20 cellular contexts compared by ENCODE assay signal in the genomic region with DNA sequence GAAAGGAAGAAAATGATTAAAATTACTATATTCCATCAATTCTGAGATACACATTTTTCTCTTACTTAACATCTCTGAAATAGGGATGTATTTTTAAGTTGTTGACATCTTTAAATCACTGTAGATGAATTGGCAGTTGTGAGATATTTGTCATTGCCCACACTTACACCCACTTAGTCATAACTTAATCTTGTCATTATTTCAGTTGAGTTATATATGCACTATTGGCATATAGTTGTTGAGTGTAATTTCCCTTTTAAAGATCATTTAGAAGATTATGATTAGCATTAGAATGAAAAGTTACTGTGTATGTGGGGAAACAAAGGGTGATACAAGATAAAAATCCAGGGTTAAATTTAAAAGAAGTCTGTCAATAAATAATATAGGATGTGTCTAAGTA. TPM values are rescaled to one million over a fixed set of nuclear protein-coding genes. Genes with fewer than 3 reads are reported as not detected.
DNase-seq lines count a peak whose midpoint lies in the region; ATAC-seq and TF ChIP-seq lines count a peak whose summit lies in the region.
"Had no signal": no experiment of that assay in that cellular context is flagged by ENCODE, and none has a peak within 500 bp of the region (broad histone marks: within the 10 kb centered on the region; RNA-seq: fewer than 3 reads in every experiment).

No MANE protein-coding gene starts in this region.

- no peak overlapping the region for H2AFZ ChIP-seq in PC-3 (ENCODE audit: low read length)

- peaks cover 18 to 21% of the 10 kb centered on the region in 2 donors for H3K4me1 Mint-ChIP-seq in natural killer cell treated with Interleukin-12 subunit alpha and Interleukin-12 subunit beta and Interleukin-15 and Interleukin-18, amount 100 ng/mL, for 72 hours (ENCODE audit: low read depth in 2 of 2)
- H3K4me1 Mint-ChIP-seq in natural killer cell = peaks cover 5 to 28% of the 10 kb centered on the region in 2 donors
- peaks cover 20% of the 10 kb centered on the region for H3K4me1 Mint-ChIP-seq in central memory CD8-positive, alpha-beta T cell
- peaks cover 13 to 15% of the 10 kb centered on the region in 2 donors for H3K4me1 Mint-ChIP-seq in stimulated activated naive B cell treated with anti-CD40 and anti-IgM and Interleukin-4, amounts not matched to agents 10 μg/mL and 1 μg/mL and 100 μg/mL, for 72 hours

- H3K9me3 Mint-ChIP-seq in natural killer cell treated with Interleukin-12 subunit alpha and Interleukin-12 subunit beta and Interleukin-15 and Interleukin-18, amount 100 ng/mL, for 72 hours = no peaks in the 10 kb centered on the region
- no peaks in the 10 kb centered on the region for H3K9me3 Mint-ChIP-seq in natural killer cell
- no peaks in the 10 kb centered on the region for H3K9me3 Mint-ChIP-seq in central memory CD8-positive, alpha-beta T cell
- H3K9me3 Mint-ChIP-seq in stimulated activated naive B cell treated with anti-CD40 and anti-IgM and Interleukin-4, amounts not matched to agents 10 μg/mL and 1 μg/mL and 100 μg/mL, for 72 hours = no peaks in the 10 kb centered on the region
- H3K9me3 Mint-ChIP-seq: effector memory CD8-positive, alpha-beta T cell had no signal

- POLR2A ChIA-PET in PC-3 (lab: Charles Lee; ENCODE audit: unreplicated experiment) = no interaction called here

- H3K4me3 Mint-ChIP-seq in natural killer cell treated with Interleukin-12 subunit alpha and Interleukin-12 subunit beta and Interleukin-15 and Interleukin-18, amount 100 ng/mL, for 72 hours = peak overlapping the region; percentile 54
- H3K4me3 Mint-ChIP-seq in natural killer cell = no peak overlapping the region
- no peak overlapping the region for H3K4me3 Mint-ChIP-seq in central memory CD8-positive, alpha-beta T cell
- no peak overlapping the region for H3K4me3 Mint-ChIP-seq in stimulated activated naive B cell treated with anti-CD40 and anti-IgM and Interleukin-4, amounts not matched to agents 10 μg/mL and 1 μg/mL and 100 μg/mL, for 72 hours
- H3K4me3 Mint-ChIP-seq: WTC11 had no signal

- no peak for TF ChIP-seq CTCF in natural killer cell (IDR thresholded peaks at IDR 0.05)
- no peak for TF ChIP-seq CTCF in PC-3 (conservative IDR thresholded peaks at IDR 0.05; ENCODE audit: low read depth, low read length)

- no peaks in the 10 kb centered on the region for H4K20me1 ChIP-seq in PC-3 (ENCODE audit: low read length)

- H3K9me2 ChIP-seq in PC-3 (replicated peaks; ENCODE audit: low read length) = no peaks in the 10 kb centered on the region

- BruUV-seq in PC-3 (replicated peaks; lab: Mats Ljungman, UMichigan) = no TSS peak

- H3K9ac ChIP-seq in PC-3 (ENCODE audit: low read length) = no peak overlapping the region

- H3K4me1 ChIP-seq in PC-3 (ENCODE audit: insufficient read depth, low read length) = peaks cover 24% of the 10 kb centered on the region

- no peaks in the 10 kb centered on the region for H3K27me3 Mint-ChIP-seq in natural killer cell treated with Interleukin-12 subunit alpha and Interleukin-12 subunit beta and Interleukin-15 and Interleukin-18, amount 100 ng/mL, for 72 hours
- H3K27me3 Mint-ChIP-seq in natural killer cell (ENCODE audit: low read depth in 2 of 2) = no peaks in the 10 kb centered on the region
- no peaks in the 10 kb centered on the region for H3K27me3 Mint-ChIP-seq in central memory CD8-positive, alpha-beta T cell
- H3K27me3 Mint-ChIP-seq in stimulated activated naive B cell treated with anti-CD40 and anti-IgM and Interleukin-4, amounts not matched to agents 10 μg/mL and 1 μg/mL and 100 μg/mL, for 72 hours = no peaks in the 10 kb centered on the region
- H3K27me3 Mint-ChIP-seq: effector memory CD8-positive, alpha-beta T cell had no signal

- CTCF ChIA-PET in PC-3 (lab: Charles Lee) = no interaction called here

- ATAC-seq in natural killer cell treated with Interleukin-12 subunit alpha and Interleukin-12 subunit beta and Interleukin-15 and Interleukin-18, amount 100 ng/mL, for 72 hours = no peak
- no peak for ATAC-seq in natural killer cell
- no peak for ATAC-seq in PC-3
- no peak for ATAC-seq in central memory CD8-positive, alpha-beta T cell (replicated peaks; ENCODE audit: extremely low read depth, poor library complexity, severe bottlenecking)
- ATAC-seq in stimulated activated naive B cell treated with anti-CD40 and anti-IgM and Interleukin-4, amounts not matched to agents 10 μg/mL and 1 μg/mL and 100 μg/mL, for 72 hours (replicated peaks) = no peak
- ATAC-seq in GM19324 (IDR thresholded peaks at IDR 0.05; ENCODE audit: low FRiP score, unreplicated experiment) = no peak
- ATAC-seq: effector memory CD8-positive, alpha-beta T cell; heart right ventricle; WTC11 had no signal

- peak overlapping the region; percentile 86; the same call in 1 of the 2 replicates for H3K4me3 ChIP-seq in PC-3 (ENCODE audit: low read length)
- H3K4me3 ChIP-seq: right atrium auricular region, tibial artery had no signal

- no peaks in the 10 kb centered on the region for H3K36me3 ChIP-seq in PC-3 (ENCODE audit: low read depth, low read length)
- H3K36me3 ChIP-seq: right atrium auricular region had no signal

- peaks cover 8% of the 10 kb centered on the region for H3K36me3 Mint-ChIP-seq in natural killer cell treated with Interleukin-12 subunit alpha and Interleukin-12 subunit beta and Interleukin-15 and Interleukin-18, amount 100 ng/mL, for 72 hours
- no peaks in the 10 kb centered on the region for H3K36me3 Mint-ChIP-seq in natural killer cell
- H3K36me3 Mint-ChIP-seq in central memory CD8-positive, alpha-beta T cell (ENCODE audit: insufficient read depth) = peaks cover 3% of the 10 kb centered on the region
- peaks cover 7 to 20% of the 10 kb centered on the region in 2 donors for H3K36me3 Mint-ChIP-seq in stimulated activated naive B cell treated with anti-CD40 and anti-IgM and Interleukin-4, amounts not matched to agents 10 μg/mL and 1 μg/mL and 100 μg/mL, for 72 hours

- no peak overlapping the region for H3K27ac ChIP-seq in PC-3 (ENCODE audit: low read length)
- H3K27ac ChIP-seq: heart right ventricle, right atrium auricular region, tibial artery had no signal

- H3K4me2 ChIP-seq in PC-3 (ENCODE audit: low read length) = peak overlapping the region; percentile 90

- intact Hi-C loops in natural killer cell (cut with micrococcal nuclease) (loop anchor here (10.0 kb wide), 1 partner anchor 1174 kb away; a partner anchor contains a TSS), PC-3 (cut with micrococcal nuclease) (loop anchor here (5.0 kb wide), 1 partner anchor 51 kb away; no protein-coding TSS in a partner anchor)

- DNase-seq in natural killer cell treated with Interleukin-12 subunit alpha and Interleukin-12 subunit beta and Interleukin-15 and Interleukin-18, amount 100 ng/mL, for 72 hours (ENCODE audit: low spot score) = no peak
- no peak for DNase-seq in natural killer cell
- peak; percentile 6 for DNase-seq in PC-3
- no peak for DNase-seq in central memory CD8-positive, alpha-beta T cell (ENCODE audit: low spot score in 2 of 2)
- no peak for DNase-seq in stimulated activated naive B cell treated with anti-CD40 and anti-IgM and Interleukin-4, amounts not matched to agents 10 μg/mL and 1 μg/mL and 100 μg/mL, for 72 hours
- no peak for DNase-seq in stimulated activated CD4-positive, alpha-beta T cell treated with anti-CD3 and anti-CD28 coated beads, Interleukin-15, amount 100 ng/mL, for 24 hours
- DNase-seq in stimulated activated CD4-positive, alpha-beta T cell treated with anti-CD3 and anti-CD28 coated beads, Interleukin-1b, Interleukin-23, amount 100 ng/mL, for 48 hours = no peak
- DNase-seq: effector memory CD8-positive, alpha-beta T cell; heart right ventricle; NCI-H1417 treated with DMSO at 0.1 percent for 48 hours; NCI-H69; stimulated activated naive CD4-positive, alpha-beta T cell; tibial artery had no signal

- peak overlapping the region in 1 of 2 donors; percentile 45 for H3K27ac Mint-ChIP-seq in natural killer cell treated with Interleukin-12 subunit alpha and Interleukin-12 subunit beta and Interleukin-15 and Interleukin-18, amount 100 ng/mL, for 72 hours
- peak overlapping the region in 1 of 2 donors; percentile 36 for H3K27ac Mint-ChIP-seq in natural killer cell
- H3K27ac Mint-ChIP-seq in central memory CD8-positive, alpha-beta T cell (ENCODE audit: low read depth) = peak overlapping the region; percentile 66
- peak overlapping the region; percentile 14 for H3K27ac Mint-ChIP-seq in stimulated activated naive B cell treated with anti-CD40 and anti-IgM and Interleukin-4, amounts not matched to agents 10 μg/mL and 1 μg/mL and 100 μg/mL, for 72 hours
- H3K27ac Mint-ChIP-seq: WTC11 had no signal

- H3K79me2 ChIP-seq in PC-3 (ENCODE audit: low read length) = peaks cover 71% of the 10 kb centered on the region

- H3K27me3 ChIP-seq in PC-3 (ENCODE audit: low read length) = no peaks in the 10 kb centered on the region
- H3K27me3 ChIP-seq: heart right ventricle, right atrium auricular region, tibial artery had no signal

- no peaks in the 10 kb centered on the region for H3F3A ChIP-seq in PC-3 (ENCODE audit: low read length, unreplicated experiment)

- H3K9me3 ChIP-seq in PC-3 (ENCODE audit: low read length) = no peaks in the 10 kb centered on the region
- H3K9me3 ChIP-seq: heart right ventricle, right atrium auricular region, tibial artery had no signal

RNA-seq across cellular contexts. Expression of a gene that starts 2.2 kb away (rescaled TPM):
- 10 to 100 TPM; 51.0 to 54.4 TPM for total RNA-seq in natural killer cell treated with Interleukin-12 subunit alpha and Interleukin-12 subunit beta and Interleukin-15 and Interleukin-18, amount 100 ng/mL, for 72 hours
- total RNA-seq in natural killer cell = 10 to 100 TPM; 37.7 to 46.8 (median 40.3) TPM
- 15.3 and 15.9 TPM in 2 replicates for total RNA-seq in PC-3 (2014; rRNA removed)

RNA-seq across cellular contexts. Expression of a gene that starts 2.5 kb away (rescaled TPM):
- total RNA-seq in natural killer cell treated with Interleukin-12 subunit alpha and Interleukin-12 subunit beta and Interleukin-15 and Interleukin-18, amount 100 ng/mL, for 72 hours = 10 to 100 TPM; 31.3 to 46.1 TPM
- 10 to 100 TPM; 49.5 to 78.5 (median 54.2) TPM for total RNA-seq in natural killer cell
- total RNA-seq in PC-3 (2014; rRNA removed) = 7.6 and 10.1 TPM in 2 replicates

RNA-seq across cellular contexts. Expression of a gene that starts 50.1 kb away (rescaled TPM):
- total RNA-seq in natural killer cell treated with Interleukin-12 subunit alpha and Interleukin-12 subunit beta and Interleukin-15 and Interleukin-18, amount 100 ng/mL, for 72 hours = not detected
- total RNA-seq in natural killer cell (not detected), PC-3 (2014; rRNA removed) (0.22 TPM in 1 of 2 replicates, not detected in the other)
- total RNA-seq: activated CD8-positive, alpha-beta memory T cell treated with anti-CD3 and anti-CD28 coated beads for 36 hours; cerebellum; heart right ventricle; lower leg skin; osteocyte; right atrium auricular region; WTC11 had no signal
